Comparison of ENCODE assay signal across 1 cellular context in genomic region chr22:23752090-23752691, GRCh38.
TF ChIP-seq lines count a peak whose summit lies in the region.

No MANE protein-coding gene starts in this region.

TF ChIP-seq in IMR-90, 13 proteins besides CTCF, POLR2A, EP300 and RAD21:
- no peak for TF ChIP-seq CHD1 (IDR thresholded peaks at IDR 0.05; ENCODE audit: low read depth, low read length)
- no peak for TF ChIP-seq RCOR1 (IDR thresholded peaks at IDR 0.05; ENCODE audit: insufficient replicate concordance, low read length)
- TF ChIP-seq BHLHE40 (IDR thresholded peaks at IDR 0.05; ENCODE audit: low read depth, low read length) = no peak
- no peak for TF ChIP-seq ELK1 (IDR thresholded peaks at IDR 0.05; ENCODE audit: borderline replicate concordance, low read depth, low read length)
- no peak for TF ChIP-seq SMC3 (IDR thresholded peaks at IDR 0.05; ENCODE audit: low read depth, low read length)
- no peak for TF ChIP-seq MAZ (IDR thresholded peaks at IDR 0.05; ENCODE audit: borderline replicate concordance, low read depth, low read length)
- TF ChIP-seq CEBPB (IDR thresholded peaks at IDR 0.05; ENCODE audit: low read depth, low read length) = no peak
- TF ChIP-seq MXI1 (IDR thresholded peaks at IDR 0.05; ENCODE audit: borderline replicate concordance, low read depth, low read length) = no peak
- TF ChIP-seq USF2 (IDR thresholded peaks at IDR 0.05; ENCODE audit: low read depth, low read length) = no peak
- TF ChIP-seq NFE2L2 (IDR thresholded peaks at IDR 0.05; ENCODE audit: low read depth, low read length) = no peak
- no peak for TF ChIP-seq FOS (IDR thresholded peaks at IDR 0.05; ENCODE audit: low read depth, low read length)
- TF ChIP-seq MAFK (IDR thresholded peaks at IDR 0.05; ENCODE audit: low read depth, low read length) = no peak
- TF ChIP-seq RFX5 (IDR thresholded peaks at IDR 0.05; ENCODE audit: low read depth, low read length) = no peak
